ENCODE assay signal across 24 cellular contexts in genomic region chr14:34173916-34174315, GRCh38.
"Had no signal": no experiment of that assay in that cellular context is flagged by ENCODE, and none has a peak within 500 bp of the region (broad histone marks: within the 10 kb centered on the region; RNA-seq: fewer than 3 reads in every experiment).

No MANE protein-coding gene starts in this region.

- H3K27me3 ChIP-seq: colonic mucosa, dorsolateral prefrontal cortex, esophagus muscularis mucosa, esophagus squamous epithelium, foreskin keratinocyte, gastrocnemius medialis, gastroesophageal sphincter, heart left ventricle, heart right ventricle had no signal

- H3K4me1 ChIP-seq: colonic mucosa, esophagus squamous epithelium had no signal

- DNase-seq: colonic mucosa; cortex of kidney; dermis blood vessel endothelial cell; dorsolateral prefrontal cortex; effector CD4-positive, alpha-beta T cell; effector CD8-positive, alpha-beta T cell; effector memory CD4-positive, alpha-beta T cell; effector memory CD8-positive, alpha-beta T cell; endodermal cell; erythroblast; esophagus squamous epithelium; foreskin fibroblast; foreskin keratinocyte; foreskin melanocyte; gastrocnemius medialis; glutamatergic neuron; head of caudate nucleus; heart left ventricle; heart right ventricle had no signal

- H3K36me3 ChIP-seq: colonic mucosa, esophagus muscularis mucosa, esophagus squamous epithelium, gastrocnemius medialis, gastroesophageal sphincter, heart left ventricle, heart right ventricle had no signal

- ATAC-seq: effector memory CD8-positive, alpha-beta T cell; esophagus mucosa; foreskin keratinocyte; gastrocnemius medialis; gastroesophageal sphincter; heart left ventricle; heart right ventricle had no signal

- H3K4me3 ChIP-seq: colonic mucosa, coronary artery, dorsolateral prefrontal cortex, esophagus muscularis mucosa, esophagus squamous epithelium, gastrocnemius medialis, gastroesophageal sphincter, heart left ventricle, heart right ventricle had no signal

- H3K27ac ChIP-seq: colonic mucosa, coronary artery, dorsolateral prefrontal cortex, epithelial cell of prostate, esophagus muscularis mucosa, esophagus squamous epithelium, foreskin keratinocyte, gastroesophageal sphincter, heart left ventricle, heart right ventricle had no signal

- H3K9me3 ChIP-seq: colonic mucosa, esophagus muscularis mucosa, esophagus squamous epithelium, gastrocnemius medialis, gastroesophageal sphincter, heart left ventricle, heart right ventricle had no signal
